Comparison of ENCODE assay signal across 12 cellular contexts in genomic region chr4:93748943-93749342, GRCh38.
DNase-seq lines count a peak whose midpoint lies in the region; ATAC-seq, FAIRE-seq and TF ChIP-seq lines count a peak whose summit lies in the region.
"Had no signal": no experiment of that assay in that cellular context is flagged by ENCODE, and none has a peak within 500 bp of the region (broad histone marks: within the 10 kb centered on the region; RNA-seq: fewer than 3 reads in every experiment).

No MANE protein-coding gene starts in this region.

- no peak for TF ChIP-seq RAD21 in GM12878 (IDR thresholded peaks at IDR 0.05; ENCODE audit: insufficient read depth, low read depth, low read length)

- TF ChIP-seq EP300 in GM12878 (IDR thresholded peaks at IDR 0.05; ENCODE audit: borderline replicate concordance in 1 of 2, control insufficient read depth in 1 of 2, low read depth in 2 of 2, low read length in 2 of 2), result peak; percentile 43 to 52; a peak in 2 of 4 replicates

- BruUV-seq in GM12878 (replicated peaks; lab: Mats Ljungman, UMichigan), result no TSS peak

- peaks cover 10% of the 10 kb centered on the region; the same call in 1 of the 2 replicates for H3K4me1 ChIP-seq in GM12878 (ENCODE audit: control insufficient read depth, insufficient read depth, low read length)
- no peaks in the 10 kb centered on the region for H3K4me1 ChIP-seq in adrenal gland (replicated peaks in 1 of 2)
- H3K4me1 ChIP-seq in effector memory CD4-positive, alpha-beta T cell (ENCODE audit: control insufficient read depth, insufficient read depth, low read length, poor library complexity, severe bottlenecking), result no peaks in the 10 kb centered on the region

- intact Hi-C loops in GM12878 (cut with micrococcal nuclease; ENCODE audit: unreplicated experiment), result no loop called here
- intact Hi-C loops in adrenal gland (cut with DNase I), result no loop called here

- 8% methylated on average over 1 of the region's 1 CpG for WGBS in GM12878 (ENCODE audit: insufficient coverage, insufficient replicate concordance, low lambda C conversion rate, missing lambda C conversion rate)
- 23 to 93% (median 88%) methylated on average over 1 of the region's 1 CpG for WGBS in adrenal gland, 4 donors

- H3K9me3 ChIP-seq in GM12878 (replicated peaks; ENCODE audit: control insufficient read depth, insufficient read depth, low read length) (no peaks in the 10 kb centered on the region), adrenal gland (replicated peaks in 1 of 3) (no peaks in the 10 kb centered on the region)
- H3K9me3 ChIP-seq in effector memory CD4-positive, alpha-beta T cell (ENCODE audit: control insufficient read depth, low read length), result no peaks in the 10 kb centered on the region

- H3K36me3 ChIP-seq in GM12878 (ENCODE audit: control insufficient read depth in 2 of 2, insufficient read depth in 2 of 2, low read length in 1 of 2), result no peaks in the 10 kb centered on the region
- H3K36me3 ChIP-seq in adrenal gland (replicated peaks in 1 of 2), result no peaks in the 10 kb centered on the region
- no peaks in the 10 kb centered on the region for H3K36me3 ChIP-seq in effector memory CD4-positive, alpha-beta T cell (ENCODE audit: control insufficient read depth, insufficient read depth, low read length)

- RAD21 ChIA-PET in GM12878 (lab: Charles Lee; ENCODE audit: unreplicated experiment), result interaction anchor here (0.6 to 3.9 kb wide), 7 partner anchors 9 to 1214 kb away, joined by 3 to 17 read pairs (median 4); no protein-coding TSS in a partner anchor

- ATAC-seq in GM18867 (IDR thresholded peaks at IDR 0.05; ENCODE audit: unreplicated experiment), result peak; percentile 25
- ATAC-seq in GM21576 (IDR thresholded peaks at IDR 0.05; ENCODE audit: unreplicated experiment), result peak; percentile 32
- ATAC-seq in HG03066 (IDR thresholded peaks at IDR 0.05; ENCODE audit: low read depth, unreplicated experiment), result peak; percentile 25
- peak; percentile 64 for ATAC-seq in GM12878

- H3K4me3 ChIP-seq in GM12878 (peak overlapping the region; percentile 31; the same call in 1 of the 2 replicates), adrenal gland (no peak overlapping the region)
- no peak overlapping the region for H3K4me3 ChIP-seq in effector memory CD4-positive, alpha-beta T cell (ENCODE audit: insufficient read depth, low read depth, low read length, poor library complexity, severe bottlenecking)

- H3K9ac ChIP-seq in GM12878 (ENCODE audit: control insufficient read depth, insufficient read depth, low read length), result peak overlapping the region; percentile 15; the same call in 1 of the 2 replicates

- TF ChIP-seq CTCF in GM12878 (IDR thresholded peaks at IDR 0.05 in 2 of 3, conservative IDR thresholded peaks at IDR 0.05 in 1 of 3; ENCODE audit: control insufficient read depth in 2 of 3, extremely low read depth in 1 of 3, insufficient read depth in 1 of 3, low read depth in 3 of 3, low read length in 3 of 3) (no peak), adrenal gland (IDR thresholded peaks at IDR 0.05) (no peak)

- peak overlapping the region; percentile 81 for H3K4me2 ChIP-seq in GM12878 (ENCODE audit: control insufficient read depth, insufficient read depth)

- CTCF ChIA-PET in GM12878 (lab: Yijun Ruan, JAX), result interaction anchor here (1.3 to 2.5 kb wide), 4 partner anchors 13 to 40 kb away, joined by 8 to 17 read pairs (median 12); no protein-coding TSS in a partner anchor

- SMC1A ChIA-PET in GM12878 (lab: Charles Lee; ENCODE audit: uncharacterized antibody, unreplicated experiment), result interaction anchor here (0.6 to 2.5 kb wide), 12 partner anchors 10 to 103 kb away, joined by 3 to 13 read pairs (median 4); no protein-coding TSS in a partner anchor

- TF ChIP-seq POLR2A in GM12878 (IDR thresholded peaks at IDR 0.05; ENCODE audit: low read depth, low read length), result no peak
- no peak for TF ChIP-seq POLR2A in adrenal gland (IDR thresholded peaks at IDR 0.05)

- H3K27ac ChIP-seq in GM12878 (ENCODE audit: control insufficient read depth, insufficient read depth) (peak overlapping the region; percentile 69), adrenal gland (no peak overlapping the region)
- H3K27ac ChIP-seq in effector memory CD4-positive, alpha-beta T cell (ENCODE audit: insufficient read depth, low read length, poor library complexity, severe bottlenecking), result no peak overlapping the region

- DNase-seq in GM12878 (ENCODE audit: low read depth, low spot score) (peak; percentile 32), adrenal gland (no peak), Ammon's horn (ENCODE audit: low spot score) (no peak), NCI-H446 (lab: John Stamatoyannopoulos, UW) (no peak)
- DNase-seq in effector memory CD4-positive, alpha-beta T cell, result no peak
- DNase-seq: activated T-cell treated with anti-CD3 and anti-CD28 coated beads for 4 hours; CD4-positive, CD25-positive, alpha-beta regulatory T cell; HFFc6; NCI-H1436 treated with DMSO at 0.1 percent for 48 hours had no signal

- H3K27me3 ChIP-seq in GM12878 (replicated peaks in 1 of 2; ENCODE audit: control insufficient read depth in 2 of 2, insufficient read depth in 2 of 2, low read length in 1 of 2) (no peaks in the 10 kb centered on the region), adrenal gland (no peaks in the 10 kb centered on the region)
- no peaks in the 10 kb centered on the region for H3K27me3 ChIP-seq in effector memory CD4-positive, alpha-beta T cell (replicated peaks; ENCODE audit: control insufficient read depth, insufficient read depth, low read length, poor library complexity, severe bottlenecking)

- peak overlapping the region; percentile 83 for H2AFZ ChIP-seq in GM12878 (ENCODE audit: control insufficient read depth, low read depth, low read length)

- POLR2A ChIA-PET in GM12878 (lab: Charles Lee), result interaction anchor here (0.6 to 1.4 kb wide), 4 partner anchors 10 to 664 kb away, joined by 3 to 7 read pairs (median 4); no protein-coding TSS in a partner anchor

- FAIRE-seq in GM12878 (lab: Jason Lieb, UNC), result no peak

- no peaks in the 10 kb centered on the region for H4K20me1 ChIP-seq in GM12878 (ENCODE audit: control insufficient read depth, insufficient read depth)

- no peaks in the 10 kb centered on the region for H3K79me2 ChIP-seq in GM12878 (ENCODE audit: control insufficient read depth, insufficient read depth, low read length)

- in situ Hi-C loops in GM12878 (cut with MboI), result no loop called here

TF ChIP-seq in GM12878, 131 proteins besides CTCF, POLR2A, EP300 and RAD21 (continues in another document):
- TF ChIP-seq, protein P1, sequence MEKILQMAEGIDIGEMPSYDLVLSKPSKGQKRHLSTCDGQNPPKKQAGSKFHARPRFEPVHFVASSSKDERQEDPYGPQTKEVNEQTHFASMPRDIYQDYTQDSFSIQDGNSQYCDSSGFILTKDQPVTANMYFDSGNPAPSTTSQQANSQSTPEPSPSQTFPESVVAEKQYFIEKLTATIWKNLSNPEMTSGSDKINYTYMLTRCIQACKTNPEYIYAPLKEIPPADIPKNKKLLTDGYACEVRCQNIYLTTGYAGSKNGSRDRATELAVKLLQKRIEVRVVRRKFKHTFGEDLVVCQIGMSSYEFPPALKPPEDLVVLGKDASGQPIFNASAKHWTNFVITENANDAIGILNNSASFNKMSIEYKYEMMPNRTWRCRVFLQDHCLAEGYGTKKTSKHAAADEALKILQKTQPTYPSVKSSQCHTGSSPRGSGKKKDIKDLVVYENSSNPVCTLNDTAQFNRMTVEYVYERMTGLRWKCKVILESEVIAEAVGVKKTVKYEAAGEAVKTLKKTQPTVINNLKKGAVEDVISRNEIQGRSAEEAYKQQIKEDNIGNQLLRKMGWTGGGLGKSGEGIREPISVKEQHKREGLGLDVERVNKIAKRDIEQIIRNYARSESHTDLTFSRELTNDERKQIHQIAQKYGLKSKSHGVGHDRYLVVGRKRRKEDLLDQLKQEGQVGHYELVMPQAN (conservative IDR thresholded peaks at IDR 0.05), result no peak
- TF ChIP-seq POU2F2 (IDR thresholded peaks at IDR 0.05; ENCODE audit: borderline replicate concordance, low read depth, low read length), result peak; percentile 61; the same call in 1 of the 3 replicates
- peak; percentile 68; the same call in 1 of the 2 replicates for TF ChIP-seq RELB (IDR thresholded peaks at IDR 0.05; ENCODE audit: low read depth)
- TF ChIP-seq PAX5 (IDR thresholded peaks at IDR 0.05; ENCODE audit: borderline replicate concordance, low read depth, low read length), result peak; percentile 75
- TF ChIP-seq HSF1 (IDR thresholded peaks at IDR 0.05; ENCODE audit: low read depth, low read length), result no peak
- TF ChIP-seq IKZF2 (IDR thresholded peaks at IDR 0.05), result peak in 1 of 2 experiments; percentile 31; a peak in 2 of 4 replicates
- no peak for TF ChIP-seq SMC3 (IDR thresholded peaks at IDR 0.05; ENCODE audit: borderline replicate concordance, low read length)
- no peak; the same call in 1 of the 2 replicates for TF ChIP-seq BCL11A (IDR thresholded peaks at IDR 0.05; ENCODE audit: low read depth, low read length)
- TF ChIP-seq ZZZ3 (IDR thresholded peaks at IDR 0.05; ENCODE audit: control insufficient read depth, insufficient read length, low read depth), result no peak
